17 cellular contexts compared by ENCODE assay signal in the genomic region with DNA sequence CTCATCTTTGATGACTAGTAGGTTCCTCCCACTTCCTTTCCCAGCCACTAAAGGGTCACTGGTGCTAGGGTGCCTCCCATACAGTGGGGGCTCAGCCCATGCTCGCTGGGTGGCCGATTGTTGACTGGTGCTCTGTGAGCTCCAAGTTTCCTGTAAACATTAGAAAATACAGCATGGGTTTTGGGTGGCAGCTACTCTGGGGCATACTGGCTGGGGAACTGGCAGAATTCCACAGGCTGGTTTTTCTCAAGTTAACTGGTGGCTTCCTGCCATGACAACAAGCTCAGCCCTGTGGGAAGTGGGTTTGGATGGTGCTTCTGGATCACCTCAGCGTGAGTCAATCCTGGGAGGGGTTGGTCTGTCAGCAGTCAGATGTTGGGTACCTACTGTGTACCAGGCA. TPM values are rescaled to one million over a fixed set of nuclear protein-coding genes. Genes with fewer than 3 reads are reported as not detected.
DNase-seq lines count a peak whose midpoint lies in the region; ATAC-seq, FAIRE-seq and TF ChIP-seq lines count a peak whose summit lies in the region.
"Had no signal": no experiment of that assay in that cellular context is flagged by ENCODE, and none has a peak within 500 bp of the region (broad histone marks: within the 10 kb centered on the region; RNA-seq: fewer than 3 reads in every experiment).

No MANE protein-coding gene starts in this region.

- intact Hi-C loops in pancreas (cut with DNase I) (loop anchor here in 2 of 3 donors (5.0 to 10.0 kb wide), 2 partner anchors 250 to 388 kb away; no protein-coding TSS in a partner anchor), spleen (cut with DNase I; ENCODE audit: low total_unique reads) (loop anchor here (5.0 kb wide), 1 partner anchor 95 kb away; no protein-coding TSS in a partner anchor)

- TF ChIP-seq CTCF in AG10803 (conservative IDR thresholded peaks at IDR 0.05; ENCODE audit: low read length) (no peak), pancreas (IDR thresholded peaks at IDR 0.05) (no peak), D721Med (IDR thresholded peaks at IDR 0.05; ENCODE audit: insufficient read depth, missing control alignments) (no peak), osteocyte (IDR thresholded peaks at IDR 0.05) (no peak), spleen (IDR thresholded peaks at IDR 0.05 in 8 of 11, conservative IDR thresholded peaks at IDR 0.05 in 3 of 11) (peak in 1 of 11 experiments; percentile 18)

- H3K36me3 ChIP-seq in MG63 (no peaks in the 10 kb centered on the region), pancreas (no peaks in the 10 kb centered on the region), spleen (no peaks in the 10 kb centered on the region)
- H3K36me3 ChIP-seq: tibial nerve had no signal

- peak in 3 of 4 donors; percentile 10 to 43 (median 17) for ATAC-seq in pancreas
- no peak for ATAC-seq in GM21825 (IDR thresholded peaks at IDR 0.05; ENCODE audit: unreplicated experiment)
- ATAC-seq: Panc1 had no signal

- DNase-seq in AG10803 (ENCODE audit: low read depth) (peak; percentile 47), MG63 (peak; percentile 91), epithelial cell of prostate (ENCODE audit: low read depth, low spot score) (peak; percentile 74), pancreas (peak in 2 of 6 donors; percentile 20 to 21), D721Med (ENCODE audit: insufficient read length, low spot score) (no peak), osteocyte (ENCODE audit: extremely low spot score, unreplicated experiment) (no peak), spleen (no peak)
- DNase-seq: activated CD4-positive, alpha-beta memory T cell treated with anti-CD3 and anti-CD28 coated beads for 36 hours; activated effector memory CD4-positive, alpha-beta T cell treated with Interleukin-2 at 50 U/mL for 16 hours; mesenchymal stem cell; NCI-H1105; NCI-H446 treated with DMSO at 0.1 percent for 48 hours; T-helper 9 cell had no signal

- H3K9me3 Mint-ChIP-seq in osteocyte (ENCODE audit: unreplicated experiment), result no peaks in the 10 kb centered on the region
- H3K9me3 Mint-ChIP-seq: activated CD4-positive, alpha-beta memory T cell treated with anti-CD3 and anti-CD28 coated beads for 36 hours had no signal

- H3K27ac ChIP-seq in epithelial cell of prostate, result peak overlapping the region; percentile 38
- H3K27ac ChIP-seq in pancreas, result peak overlapping the region in 1 of 4 donors; percentile 0
- H3K27ac ChIP-seq in spleen, result peak overlapping the region in 3 of 8 donors; percentile 3 to 44 (median 21)

- H3K27me3 Mint-ChIP-seq in osteocyte (ENCODE audit: unreplicated experiment), result no peaks in the 10 kb centered on the region

- no peak overlapping the region for H3K27ac Mint-ChIP-seq in osteocyte (ENCODE audit: unreplicated experiment)
- H3K27ac Mint-ChIP-seq: activated CD4-positive, alpha-beta memory T cell treated with anti-CD3 and anti-CD28 coated beads for 36 hours had no signal

- no peak for TF ChIP-seq POLR2A in spleen (IDR thresholded peaks at IDR 0.05)

- H3K9me3 ChIP-seq in MG63, result no peaks in the 10 kb centered on the region
- no peaks in the 10 kb centered on the region for H3K9me3 ChIP-seq in pancreas
- no peaks in the 10 kb centered on the region for H3K9me3 ChIP-seq in spleen
- H3K9me3 ChIP-seq: tibial nerve had no signal

- no peaks in the 10 kb centered on the region for H3K4me1 Mint-ChIP-seq in osteocyte (ENCODE audit: unreplicated experiment)

- H3K36me3 Mint-ChIP-seq in osteocyte (ENCODE audit: unreplicated experiment), result no peaks in the 10 kb centered on the region
- H3K36me3 Mint-ChIP-seq: activated CD4-positive, alpha-beta memory T cell treated with anti-CD3 and anti-CD28 coated beads for 36 hours had no signal

- H3K4me3 ChIP-seq in AG10803 (ENCODE audit: low read length), result no peak overlapping the region
- H3K4me3 ChIP-seq in MG63, result no peak overlapping the region
- H3K4me3 ChIP-seq in pancreas, result no peak overlapping the region
- H3K4me3 ChIP-seq in spleen, result no peak overlapping the region
- H3K4me3 ChIP-seq: tibial nerve had no signal

- FAIRE-seq in pancreas (lab: Jason Lieb, UNC) (no peak), D721Med (lab: Jason Lieb, UNC) (no peak)
- FAIRE-seq: endometrium had no signal

- H3K27me3 ChIP-seq in MG63 (no peaks in the 10 kb centered on the region), pancreas (no peaks in the 10 kb centered on the region), spleen (replicated peaks in 1 of 7) (peaks cover 0 to 9% (median 0%) of the 10 kb centered on the region in 7 donors)
- H3K27me3 ChIP-seq: tibial nerve had no signal

- H3K4me1 ChIP-seq in pancreas (no peaks in the 10 kb centered on the region), spleen (peaks cover 0 to 17% (median 7%) of the 10 kb centered on the region in 6 donors)

- WGBS in pancreas, 2 donors, result 28 to 42% methylated on average over 3 of the region's 3 CpGs
- 24 to 57% (median 32%) methylated on average over 3 of the region's 3 CpGs for WGBS in spleen, 5 donors

- H3K4me3 Mint-ChIP-seq in osteocyte (ENCODE audit: unreplicated experiment), result no peak overlapping the region
- H3K4me3 Mint-ChIP-seq: activated CD4-positive, alpha-beta memory T cell treated with anti-CD3 and anti-CD28 coated beads for 36 hours had no signal

RNA-seq across cellular contexts. Expression of gene CRNN, which starts 28.7 kb away (rescaled TPM):
- not detected in 2 replicates for total RNA-seq in MG63 (2014; rRNA removed; shearing (Covaris generic); ENCODE audit: low replicate concordance)
- total RNA-seq in pancreas, result not detected
- under 1 TPM; 0.52 to 0.76 TPM for polyA plus RNA-seq in pancreas
- total RNA-seq in osteocyte, result not detected in 2 replicates
- total RNA-seq in spleen, result not detected
- 1 to 10 TPM in 1 of 3 donors, under 1 TPM in 2; 0.11 to 2.2 (median 0.39) TPM for polyA plus RNA-seq in spleen
- total RNA-seq: activated CD4-positive, alpha-beta memory T cell treated with anti-CD3 and anti-CD28 coated beads for 36 hours; tibial nerve had no signal

Comparison
In these comparisons a context has a peak if more than half of its experiments do, and no peak if none do; other contexts are left out.
1. DNase-seq: peak in AG10803 (single experiment), MG63 (single experiment) and epithelial cell of prostate (single experiment); none in D721Med (single experiment), osteocyte (single experiment) and spleen (single experiment).